In genomic region chr2:235049069-235049468, GRCh38 we compare ENCODE assay signal across 15 cellular contexts.
A peak's percentile ranks its signal among the peaks of the same experiment; 100 is the strongest.
DNase-seq lines count a peak whose midpoint lies in the region; ATAC-seq and TF ChIP-seq lines count a peak whose summit lies in the region.
"Had no signal": no experiment of that assay in that cellular context is flagged by ENCODE, and none has a peak within 500 bp of the region (broad histone marks: within the 10 kb centered on the region; RNA-seq: fewer than 3 reads in every experiment).

No MANE protein-coding gene starts in this region.

- peaks cover 8% of the 10 kb centered on the region for H3K4me1 ChIP-seq in mammary epithelial cell (ENCODE audit: insufficient read depth, low read length)
- H3K4me1 ChIP-seq in Panc1 (ENCODE audit: control insufficient read depth, insufficient read depth, low read length), result peaks cover 16% of the 10 kb centered on the region
- peaks cover 19 to 60% (median 34%) of the 10 kb centered on the region in 4 donors for H3K4me1 ChIP-seq in liver (ENCODE audit: control insufficient read depth in 4 of 4, insufficient read depth in 4 of 4, low read length in 3 of 4)
- peaks cover 7% of the 10 kb centered on the region for H3K4me1 ChIP-seq in testis
- H3K4me1 ChIP-seq: HAP-1 had no signal

- H3K9ac ChIP-seq in mammary epithelial cell (ENCODE audit: insufficient read depth, low read length), result no peak overlapping the region
- peak overlapping the region in 1 of 2 donors; percentile 63 for H3K9ac ChIP-seq in liver (ENCODE audit: low read depth in 1 of 2, low read length in 2 of 2)

- CTCF ChIA-PET in MCF 10A (lab: Yijun Ruan, JAX) (interaction anchor here (0.6 to 1.1 kb wide), 3 partner anchors 69 to 1682 kb away, joined by 5 read pairs; no protein-coding TSS in a partner anchor), mammary epithelial cell (lab: Charles Lee; ENCODE audit: low non-redundant PET) (interaction anchor here (0.6 kb wide), 1 partner anchor 101 kb away, joined by 3 read pairs; no protein-coding TSS in a partner anchor), Panc1 (lab: Charles Lee) (no interaction called here)

- ATAC-seq in Panc1 (no peak), HG02981 (IDR thresholded peaks at IDR 0.05; ENCODE audit: unreplicated experiment) (no peak)
- ATAC-seq: activated T-cell treated with anti-CD3 and anti-CD28 coated beads, Interleukin-2, amount 50 U/mL, for 72 hours; GM12878 had no signal

- no peaks in the 10 kb centered on the region for H3K9me3 ChIP-seq in mammary epithelial cell (replicated peaks; ENCODE audit: insufficient read depth, low read length)
- H3K9me3 ChIP-seq in Panc1 (ENCODE audit: control insufficient read depth, insufficient read depth, low read depth, low read length), result no peaks in the 10 kb centered on the region
- no peaks in the 10 kb centered on the region for H3K9me3 ChIP-seq in liver (ENCODE audit: control insufficient read depth in 4 of 4, low read length in 3 of 4)
- H3K9me3 ChIP-seq in testis, result no peaks in the 10 kb centered on the region
- H3K9me3 ChIP-seq: HAP-1 had no signal

- POLR2A ChIA-PET in MCF 10A (lab: Yijun Ruan, JAX), result interaction anchor here (1.4 to 2.2 kb wide), 2 partner anchors 21 to 168 kb away, joined by 4 to 7 read pairs; no protein-coding TSS in a partner anchor
- POLR2A ChIA-PET in Panc1 (lab: Charles Lee), result no interaction called here

- H3K4me2 ChIP-seq in mammary epithelial cell (ENCODE audit: insufficient read depth, low read depth, low read length), result no peak overlapping the region

- peaks cover 21% of the 10 kb centered on the region for H3K36me3 Mint-ChIP-seq in MCF 10A (ENCODE audit: insufficient read depth, unreplicated experiment)
- H3K36me3 Mint-ChIP-seq: activated CD4-positive, alpha-beta memory T cell treated with anti-CD3 and anti-CD28 coated beads for 36 hours had no signal

- TF ChIP-seq CTCF in MCF 10A (IDR thresholded peaks at IDR 0.05; ENCODE audit: unreplicated experiment) (no peak), mammary epithelial cell (conservative IDR thresholded peaks at IDR 0.05 in 1 of 2, IDR thresholded peaks at IDR 0.05 in 1 of 2; ENCODE audit: extremely low read depth in 1 of 2, insufficient read depth in 1 of 2, low read depth in 1 of 2, low read length in 2 of 2) (no peak), Panc1 (IDR thresholded peaks at IDR 0.05) (no peak), liver (IDR thresholded peaks at IDR 0.05; ENCODE audit: low read depth, low read length, missing input control) (no peak), testis (IDR thresholded peaks at IDR 0.05) (no peak)

- H4K20me1 ChIP-seq in mammary epithelial cell (ENCODE audit: insufficient read depth, low read length), result no peaks in the 10 kb centered on the region

- H2AFZ ChIP-seq in mammary epithelial cell (ENCODE audit: low read depth, low read length), result no peak overlapping the region

- no TSS peak for BruUV-seq in MCF 10A (replicated peaks; lab: Mats Ljungman, UMichigan)
- no TSS peak for BruUV-seq in mammary epithelial cell (replicated peaks; lab: Mats Ljungman, UMichigan)
- no TSS peak for BruUV-seq in Panc1 (replicated peaks; lab: Mats Ljungman, UMichigan)

- dilution Hi-C loops in mammary epithelial cell (cut with HindIII; ENCODE audit: low sequenced_read_pairs), result no loop called here

- H3K4me3 Mint-ChIP-seq in MCF 10A (ENCODE audit: unreplicated experiment), result no peak overlapping the region
- H3K4me3 Mint-ChIP-seq: activated CD4-positive, alpha-beta memory T cell treated with anti-CD3 and anti-CD28 coated beads for 36 hours; activated T-cell treated with anti-CD3 and anti-CD28 coated beads, Interleukin-2, amount 50 U/mL, for 72 hours had no signal

- intact Hi-C loops in MCF 10A (cut with micrococcal nuclease), result no loop called here
- intact Hi-C loops in mammary epithelial cell (cut with micrococcal nuclease), result no loop called here
- intact Hi-C loops in Panc1 (cut with micrococcal nuclease; ENCODE audit: unreplicated experiment), result no loop called here
- intact Hi-C loops in testis (cut with DNase I; ENCODE audit: low total_unique reads), result no loop called here

- no peak overlapping the region for H3K4me3 ChIP-seq in mammary epithelial cell (replicated peaks in 1 of 3; ENCODE audit: insufficient read depth in 1 of 3, low read depth in 2 of 3, low read length in 3 of 3)
- H3K4me3 ChIP-seq in Panc1 (ENCODE audit: low read depth in 2 of 2, low read length in 2 of 2), result no peak overlapping the region
- H3K4me3 ChIP-seq in liver (ENCODE audit: low read depth in 1 of 3, low read length in 3 of 3), result no peak overlapping the region
- H3K4me3 ChIP-seq in testis, result no peak overlapping the region
- H3K4me3 ChIP-seq: GM12878, HAP-1 had no signal

- TF ChIP-seq RAD21 in liver (IDR thresholded peaks at IDR 0.05), result peak; percentile 36 to 54

- H3K79me2 ChIP-seq in mammary epithelial cell (ENCODE audit: insufficient read depth, low read length), result peaks cover 70% of the 10 kb centered on the region

- H3K27ac Mint-ChIP-seq in MCF 10A (ENCODE audit: low read depth, unreplicated experiment), result peak overlapping the region; percentile 35
- H3K27ac Mint-ChIP-seq: activated CD4-positive, alpha-beta memory T cell treated with anti-CD3 and anti-CD28 coated beads for 36 hours; activated T-cell treated with anti-CD3 and anti-CD28 coated beads, Interleukin-2, amount 50 U/mL, for 72 hours had no signal

- in situ Hi-C loops in mammary epithelial cell (cut with MboI; ENCODE audit: low sequenced_read_pairs in 2 of 2), result no loop called here
- in situ Hi-C loops in Panc1 (cut with HindIII; ENCODE audit: low pct_unique_long_range_greater_than_20kb, low sequenced_read_pairs), result no loop called here

- H3K4me1 Mint-ChIP-seq in MCF 10A (ENCODE audit: insufficient read depth, unreplicated experiment), result peaks cover 32% of the 10 kb centered on the region

- no peaks in the 10 kb centered on the region for H3K27me3 Mint-ChIP-seq in MCF 10A (ENCODE audit: insufficient read depth, unreplicated experiment)

- H3K27me3 ChIP-seq in mammary epithelial cell (ENCODE audit: insufficient read depth, low read length) (no peaks in the 10 kb centered on the region), Panc1 (ENCODE audit: control insufficient read depth, insufficient read depth, low read length) (no peaks in the 10 kb centered on the region), liver (ENCODE audit: control insufficient read depth in 4 of 4, insufficient read depth in 4 of 4, low read length in 3 of 4) (no peaks in the 10 kb centered on the region), testis (no peaks in the 10 kb centered on the region)

- no peak for TF ChIP-seq POLR2A in testis (IDR thresholded peaks at IDR 0.05)

- H3K36me3 ChIP-seq in mammary epithelial cell (ENCODE audit: insufficient read depth, low read length) (peaks cover 8% of the 10 kb centered on the region), Panc1 (ENCODE audit: control insufficient read depth, insufficient read depth, low read length) (peaks cover 10% of the 10 kb centered on the region), liver (ENCODE audit: control insufficient read depth in 4 of 4, insufficient read depth in 3 of 4, low read depth in 1 of 4, low read length in 3 of 4) (peaks cover 0 to 12% (median 2%) of the 10 kb centered on the region in 4 donors), testis (ENCODE audit: low read depth, missing control alignments) (no peaks in the 10 kb centered on the region)

- no peaks in the 10 kb centered on the region for H3K9me3 Mint-ChIP-seq in MCF 10A (ENCODE audit: unreplicated experiment)
- H3K9me3 Mint-ChIP-seq: activated CD4-positive, alpha-beta memory T cell treated with anti-CD3 and anti-CD28 coated beads for 36 hours; activated T-cell treated with anti-CD3 and anti-CD28 coated beads, Interleukin-2, amount 50 U/mL, for 72 hours had no signal

- no peak for DNase-seq in MCF 10A (ENCODE audit: unreplicated experiment)
- DNase-seq in mammary epithelial cell, result no peak
- DNase-seq in Panc1 (ENCODE audit: low read depth, low spot score), result no peak
- DNase-seq in testis, result peak; percentile 6
- no peak for DNase-seq in activated T-cell treated with anti-CD3 and anti-CD28 coated beads for 4 hours
- no peak for DNase-seq in cerebellar nuclear complex (lab: John Stamatoyannopoulos, UW)
- DNase-seq: activated CD4-positive, alpha-beta memory T cell treated with anti-CD3 and anti-CD28 coated beads for 36 hours; activated T-cell treated with anti-CD3 and anti-CD28 coated beads, Interleukin-2, amount 50 U/mL, for 72 hours; foreskin melanocyte; mesenchymal stem cell; NCI-H226 had no signal

- H3K27ac ChIP-seq in mammary epithelial cell (ENCODE audit: insufficient read depth, low read depth, low read length), result no peak overlapping the region
- H3K27ac ChIP-seq in Panc1 (ENCODE audit: low read length), result peak overlapping the region; percentile 55
- peak overlapping the region; percentile 88 to 89 for H3K27ac ChIP-seq in liver (ENCODE audit: low read depth in 1 of 2, low read length in 2 of 2)
- no peak overlapping the region for H3K27ac ChIP-seq in testis

- WGBS in mammary epithelial cell (ENCODE audit: low coverage, missing lambda C conversion rate), result 94% methylated on average over 4 of the region's 6 CpGs
- 35% methylated on average over 6 of the region's 6 CpGs for WGBS in liver
- WGBS in testis, 2 donors, result 63 to 69% methylated on average over 5 to 6 of the region's 6 CpGs

TF ChIP-seq in liver, 16 proteins besides CTCF, POLR2A, EP300 and RAD21 (continues in another document):
- TF ChIP-seq TAF1 (conservative IDR thresholded peaks at IDR 0.05) (no peak), GABPA (IDR thresholded peaks at IDR 0.05 in 1 of 2, conservative IDR thresholded peaks at IDR 0.05 in 1 of 2) (no peak), MAX (IDR thresholded peaks at IDR 0.05) (peak; percentile 77), ZBTB33 (IDR thresholded peaks at IDR 0.05) (no peak)

Comparison
In these comparisons a context has a peak if more than half of its experiments do, and no peak if none do; other contexts are left out.
1. H3K27ac ChIP-seq: peak in Panc1 (single experiment) and liver (2 of 2); none in mammary epithelial cell (single experiment) and testis (0 of 2).